ENCODE assay signal across 13 cellular contexts in genomic region chr11:46711288-46711687, GRCh38. TPM values are rescaled to one million over a fixed set of nuclear protein-coding genes. Genes with fewer than 3 reads are reported as not detected.
DNase-seq lines count a peak whose midpoint lies in the region; ATAC-seq lines count a peak whose summit lies in the region.
"Had no signal": no experiment of that assay in that cellular context is flagged by ENCODE, and none has a peak within 500 bp of the region (broad histone marks: within the 10 kb centered on the region; RNA-seq: fewer than 3 reads in every experiment).

No MANE protein-coding gene starts in this region.

- peak; percentile 34 for DNase-seq in A172 (ENCODE audit: low spot score)
- no peak for DNase-seq in left ventricle myocardium superior
- DNase-seq in sciatic nerve (ENCODE audit: low spot score), result no peak
- DNase-seq in NCI-H748 treated with DMSO at 0.1 percent for 48 hours (lab: John Stamatoyannopoulos, UW), result no peak
- no peak for DNase-seq in OCI-M2 (lab: John Stamatoyannopoulos, UW; ENCODE audit: unreplicated experiment)
- DNase-seq in NCI-H2081 treated with DMSO at 0.1 percent for 48 hours (lab: John Stamatoyannopoulos, UW), result no peak
- DNase-seq: activated T-cell treated with anti-CD3 and anti-CD28 coated beads, Interleukin-2, amount 50 U/mL, for 4 hours; DMS79 treated with DMSO at 0.1 percent for 48 hours; NCI-H345; SHP77; WERI-Rb-1 had no signal

- intact Hi-C loops in left ventricle myocardium superior (cut with micrococcal nuclease) (no loop called here), sciatic nerve (cut with DNase I) (no loop called here)

- ATAC-seq in left ventricle myocardium superior (peak; percentile 48), sciatic nerve (peak; percentile 57), GM19023 (IDR thresholded peaks at IDR 0.05; ENCODE audit: unreplicated experiment) (no peak)
- ATAC-seq: activated T-cell treated with anti-CD3 and anti-CD28 coated beads, Interleukin-2, amount 50 U/mL, for 4 hours had no signal

- peak overlapping the region; percentile 71 for H3K27ac ChIP-seq in angular gyrus (ENCODE audit: low read depth, low read length)
- H3K27ac ChIP-seq: WERI-Rb-1 had no signal

RNA-seq across cellular contexts. Expression of gene F2, which starts 7.7 kb away (rescaled TPM):
- total RNA-seq in A172 (2014; rRNA removed; shearing (Covaris generic)), result not detected in 2 replicates
- total RNA-seq in left ventricle myocardium superior, result not detected
- total RNA-seq in sciatic nerve, result not detected

RNA-seq across cellular contexts. Expression of gene ZNF408, which starts 10.5 kb away (rescaled TPM):
- total RNA-seq in A172 (2014; rRNA removed; shearing (Covaris generic)), result 7.9 and 14.2 TPM in 2 replicates
- total RNA-seq in left ventricle myocardium superior (7.1 TPM), sciatic nerve (6.5 TPM)

RNA-seq across cellular contexts. Expression of gene ARHGAP1, which starts 10.9 kb away (rescaled TPM):
- total RNA-seq in A172 (2014; rRNA removed; shearing (Covaris generic)), result 44.0 and 47.6 TPM in 2 replicates
- total RNA-seq in left ventricle myocardium superior, result 65.2 TPM
- total RNA-seq in sciatic nerve, result 78.6 TPM
